ENCODE assay signal across 1 cellular context in the genomic region with DNA sequence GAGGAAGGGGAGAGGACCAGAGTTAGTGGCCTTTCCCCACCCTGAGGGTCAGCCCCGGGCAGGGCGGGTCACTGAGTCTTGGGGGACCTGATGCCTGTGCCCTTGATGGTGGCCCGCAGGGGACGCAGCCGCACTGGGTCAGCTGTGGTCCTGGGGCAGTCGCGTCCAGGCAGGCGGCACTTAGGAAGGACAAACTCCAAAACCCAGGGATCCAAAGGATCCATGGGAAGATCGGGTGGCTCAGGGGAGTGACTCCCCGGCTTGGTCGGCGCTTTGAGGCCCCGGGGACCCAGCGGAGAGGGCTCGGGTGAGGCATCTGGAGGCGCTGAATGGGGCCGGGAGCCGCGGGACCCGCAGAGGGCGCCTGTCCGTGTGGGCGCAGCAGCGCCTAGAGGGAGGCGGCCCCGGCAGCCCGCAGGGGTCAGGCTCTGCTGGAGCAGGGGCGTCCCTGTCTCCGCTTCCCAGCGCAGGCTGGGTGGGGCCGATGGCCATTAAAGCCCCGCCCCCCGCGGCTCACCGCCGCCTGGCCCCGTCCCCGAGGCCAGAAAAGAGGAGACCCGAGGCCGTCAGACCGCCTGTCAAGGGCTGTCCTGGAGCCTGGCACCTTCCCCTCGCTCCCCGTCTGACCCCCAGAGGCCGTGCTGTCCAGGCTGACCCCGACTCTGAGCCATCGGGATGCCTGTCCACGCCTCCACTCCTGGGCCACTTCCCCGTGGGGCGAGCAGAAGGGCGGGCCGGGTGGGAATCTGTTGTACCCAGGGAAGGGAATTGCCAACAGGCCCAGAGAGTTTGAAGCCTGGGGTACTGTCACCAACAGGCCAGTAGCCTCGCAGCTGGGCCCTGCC.
TF ChIP-seq lines count a peak whose summit lies in the region.

No MANE protein-coding gene starts in this region.

TF ChIP-seq in H1, 55 proteins besides CTCF, POLR2A, EP300 and RAD21:
- peak; percentile 15 for TF ChIP-seq EZH2 (IDR thresholded peaks at IDR 0.05; ENCODE audit: low read depth, low read length, severe bottlenecking)
- TF ChIP-seq TBP (IDR thresholded peaks at IDR 0.05; ENCODE audit: low read depth, low read length), result peak; percentile 47; the same call in 1 of the 2 replicates
- no peak for TF ChIP-seq TEAD4 (IDR thresholded peaks at IDR 0.05; ENCODE audit: low read depth, low read length)
- 0 out of 2 replicates have a peak, but pooled peaks have one; percentile 35 for TF ChIP-seq PHF8 (conservative IDR thresholded peaks at IDR 0.05; ENCODE audit: low read depth, low read length)
- TF ChIP-seq, protein P1, sequence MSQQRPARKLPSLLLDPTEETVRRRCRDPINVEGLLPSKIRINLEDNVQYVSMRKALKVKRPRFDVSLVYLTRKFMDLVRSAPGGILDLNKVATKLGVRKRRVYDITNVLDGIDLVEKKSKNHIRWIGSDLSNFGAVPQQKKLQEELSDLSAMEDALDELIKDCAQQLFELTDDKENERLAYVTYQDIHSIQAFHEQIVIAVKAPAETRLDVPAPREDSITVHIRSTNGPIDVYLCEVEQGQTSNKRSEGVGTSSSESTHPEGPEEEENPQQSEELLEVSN (IDR thresholded peaks at IDR 0.05), result 0 out of 2 replicates have a peak, but pooled peaks have one; percentile 8
- peak; percentile 72; the same call in 1 of the 2 replicates for TF ChIP-seq GABPA (IDR thresholded peaks at IDR 0.05; ENCODE audit: borderline replicate concordance, insufficient read depth, low read length)
- TF ChIP-seq, protein P2, sequence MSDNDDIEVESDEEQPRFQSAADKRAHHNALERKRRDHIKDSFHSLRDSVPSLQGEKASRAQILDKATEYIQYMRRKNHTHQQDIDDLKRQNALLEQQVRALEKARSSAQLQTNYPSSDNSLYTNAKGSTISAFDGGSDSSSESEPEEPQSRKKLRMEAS (IDR thresholded peaks at IDR 0.05), result peak; percentile 10; the same call in 1 of the 2 replicates
- peak; percentile 40 for TF ChIP-seq ASH2L (IDR thresholded peaks at IDR 0.05; ENCODE audit: low read length)
- TF ChIP-seq, protein P3, sequence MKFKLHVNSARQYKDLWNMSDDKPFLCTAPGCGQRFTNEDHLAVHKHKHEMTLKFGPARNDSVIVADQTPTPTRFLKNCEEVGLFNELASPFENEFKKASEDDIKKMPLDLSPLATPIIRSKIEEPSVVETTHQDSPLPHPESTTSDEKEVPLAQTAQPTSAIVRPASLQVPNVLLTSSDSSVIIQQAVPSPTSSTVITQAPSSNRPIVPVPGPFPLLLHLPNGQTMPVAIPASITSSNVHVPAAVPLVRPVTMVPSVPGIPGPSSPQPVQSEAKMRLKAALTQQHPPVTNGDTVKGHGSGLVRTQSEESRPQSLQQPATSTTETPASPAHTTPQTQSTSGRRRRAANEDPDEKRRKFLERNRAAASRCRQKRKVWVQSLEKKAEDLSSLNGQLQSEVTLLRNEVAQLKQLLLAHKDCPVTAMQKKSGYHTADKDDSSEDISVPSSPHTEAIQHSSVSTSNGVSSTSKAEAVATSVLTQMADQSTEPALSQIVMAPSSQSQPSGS (IDR thresholded peaks at IDR 0.05; ENCODE audit: low read length), result no peak
- peak; percentile 69 for TF ChIP-seq KDM4A (IDR thresholded peaks at IDR 0.05; ENCODE audit: low read depth, low read length, severe bottlenecking)
- TF ChIP-seq CHD2 (IDR thresholded peaks at IDR 0.05; ENCODE audit: low read length), result no peak
